In genomic region chr6:26575494-26575939, GRCh38 we compare ENCODE assay signal across 14 cellular contexts. TPM values are rescaled to one million over a fixed set of nuclear protein-coding genes. Genes with fewer than 3 reads are reported as not detected.
A peak's percentile ranks its signal among the peaks of the same experiment; 100 is the strongest.
DNase-seq lines count a peak whose midpoint lies in the region; ATAC-seq and TF ChIP-seq lines count a peak whose summit lies in the region.
"Had no signal": no experiment of that assay in that cellular context is flagged by ENCODE, and none has a peak within 500 bp of the region (broad histone marks: within the 10 kb centered on the region; RNA-seq: fewer than 3 reads in every experiment).

No MANE protein-coding gene starts in this region.

- H3K27ac ChIP-seq in HUES64 (ENCODE audit: low read depth, low read length) (no peak overlapping the region), iPS-18a (ENCODE audit: low read length) (no peak overlapping the region), heart left ventricle (no peak overlapping the region)
- H3K27ac ChIP-seq: coronary artery, gastrocnemius medialis, left ventricle myocardium inferior had no signal

- H3K9me3 Mint-ChIP-seq in WTC11 = peaks cover 13% of the 10 kb centered on the region

- H3K9ac ChIP-seq in HUES64 (ENCODE audit: low read depth, low read length) (no peak overlapping the region), iPS-18a (ENCODE audit: low read length) (no peak overlapping the region)
- H3K9ac ChIP-seq: SK-N-SH had no signal

- H3K4me1 Mint-ChIP-seq in WTC11 = peaks cover 12% of the 10 kb centered on the region

- intact Hi-C loops in heart left ventricle (cut with DNase I) = loop anchor here in 1 of 10 donors (10.0 kb wide), 1 partner anchor 1179 kb away; no protein-coding TSS in a partner anchor

- H3K4me1 ChIP-seq in HUES64 (ENCODE audit: insufficient read depth, low read length) (peaks cover 5% of the 10 kb centered on the region; the same call in 1 of the 2 replicates), iPS-18a (ENCODE audit: control insufficient read depth, low read depth, low read length) (peaks cover 3% of the 10 kb centered on the region), heart left ventricle (peaks cover 0 to 30% (median 4%) of the 10 kb centered on the region in 12 donors)

- TF ChIP-seq POLR2A in heart left ventricle (IDR thresholded peaks at IDR 0.05) = no peak

- H3K4me3 ChIP-seq in HUES64 (ENCODE audit: low read length) (peak overlapping the region; percentile 73), iPS-18a (ENCODE audit: low read length) (peak overlapping the region; percentile 90), heart left ventricle (no peak overlapping the region)
- H3K4me3 ChIP-seq: coronary artery, gastrocnemius medialis, left ventricle myocardium inferior had no signal

- WGBS in HUES64 = 26% methylated on average over 10 of the region's 10 CpGs
- 52 to 64% (median 55%) methylated on average over 10 of the region's 10 CpGs for WGBS in heart left ventricle, 4 donors

- peaks cover 21% of the 10 kb centered on the region for H3K27me3 Mint-ChIP-seq in WTC11 (ENCODE audit: low read depth)

- CTCF ChIA-PET in WTC11 (lab: Charles Lee) = interaction anchor here (1.1 to 7.6 kb wide), 4 partner anchors 19 to 234 kb away, joined by 3 to 181 read pairs (median 4); partner anchors contain the start of genes ABT1 and HMGN4

- H3K36me3 Mint-ChIP-seq in WTC11 = peaks cover 4% of the 10 kb centered on the region; the same call in 1 of the 2 replicates

- H3K27me3 ChIP-seq in HUES64 (ENCODE audit: insufficient read depth, low read length) (no peaks in the 10 kb centered on the region), iPS-18a (ENCODE audit: control insufficient read depth, insufficient read depth, low read length) (peaks cover 10% of the 10 kb centered on the region), heart left ventricle (peaks cover 0 to 8% (median 0%) of the 10 kb centered on the region in 9 donors)

- no peaks in the 10 kb centered on the region for H3K36me3 ChIP-seq in HUES64 (ENCODE audit: insufficient read depth, low read length)
- no peaks in the 10 kb centered on the region for H3K36me3 ChIP-seq in iPS-18a (ENCODE audit: control insufficient read depth, low read depth, low read length)
- H3K36me3 ChIP-seq in heart left ventricle = no peaks in the 10 kb centered on the region
- H3K36me3 ChIP-seq: gastrocnemius medialis, left ventricle myocardium inferior had no signal

- peak; percentile 77 for ATAC-seq in WTC11
- no peak for ATAC-seq in HG02852 (IDR thresholded peaks at IDR 0.05; ENCODE audit: unreplicated experiment)
- no peak for ATAC-seq in heart left ventricle
- ATAC-seq in SK-N-SH treated with all-trans-retinoic acid at 6 μM for 48 hours = no peak
- ATAC-seq: gastrocnemius medialis had no signal

- no peak overlapping the region for H3K27ac Mint-ChIP-seq in WTC11
- H3K27ac Mint-ChIP-seq: activated CD4-positive, alpha-beta T cell treated with anti-CD3 and anti-CD28 coated beads, Interleukin-2, amount 10 ng/mL, durations not matched to agents 7 days and 5 days had no signal

- peak overlapping the region; percentile 90 for H3K4me3 Mint-ChIP-seq in WTC11
- H3K4me3 Mint-ChIP-seq: activated CD4-positive, alpha-beta T cell treated with anti-CD3 and anti-CD28 coated beads, Interleukin-2, amount 10 ng/mL, durations not matched to agents 7 days and 5 days had no signal

- no peak for TF ChIP-seq CTCF in WTC11 (IDR thresholded peaks at IDR 0.05)
- TF ChIP-seq CTCF in heart left ventricle (IDR thresholded peaks at IDR 0.05) = no peak

- DNase-seq in EH (ENCODE audit: low read depth) (peak; percentile 33), WTC11 (ENCODE audit: low spot score) (peak; percentile 63), heart left ventricle (no peak)
- no peak for DNase-seq in activated CD4-positive, alpha-beta T cell treated with anti-CD3 and anti-CD28 coated beads for 1 hour
- DNase-seq: activated CD4-positive, alpha-beta T cell treated with anti-CD3 and anti-CD28 coated beads, Interleukin-2, amount 10 ng/mL, durations not matched to agents 7 days and 5 days; activated gamma-delta T cell treated with Interleukin-2 at 50 U/mL for 16 hours; gastrocnemius medialis; left ventricle myocardium inferior; SK-N-SH had no signal

- H3K9me3 ChIP-seq in HUES64 (ENCODE audit: insufficient read depth, low read depth, low read length) = peaks cover 5% of the 10 kb centered on the region; the same call in 1 of the 2 replicates
- H3K9me3 ChIP-seq in iPS-18a (ENCODE audit: control insufficient read depth, low read depth, low read length) = no peaks in the 10 kb centered on the region
- peaks cover 0 to 18% (median 8%) of the 10 kb centered on the region in 12 donors for H3K9me3 ChIP-seq in heart left ventricle

- POLR2A ChIA-PET in WTC11 (lab: Charles Lee) = interaction anchor here (0.6 kb wide), 1 partner anchor 234 kb away, joined by 4 read pairs; no protein-coding TSS in a partner anchor

TF ChIP-seq in WTC11, 78 proteins besides CTCF, POLR2A, EP300 and RAD21 (continues in another document):
- no peak for TF ChIP-seq SP1 (CRISPR knock-in tag; conservative IDR thresholded peaks at IDR 0.05)
- TF ChIP-seq ERG (CRISPR knock-in tag; IDR thresholded peaks at IDR 0.05) = no peak
- TF ChIP-seq ZBTB21 (CRISPR knock-in tag; IDR thresholded peaks at IDR 0.05; ENCODE audit: borderline replicate concordance) = no peak
- TF ChIP-seq HMGXB4 (CRISPR knock-in tag; IDR thresholded peaks at IDR 0.05) = peak; percentile 26; the same call in 1 of the 2 replicates
- TF ChIP-seq ETV6 (CRISPR knock-in tag; IDR thresholded peaks at IDR 0.05) = 0 out of 2 replicates have a peak, but pooled peaks have one; percentile 48

TF ChIP-seq in SK-N-SH treated with all-trans-retinoic acid at 6 μM for 48 hours, 23 proteins besides CTCF, POLR2A, EP300 and RAD21:
- no peak for TF ChIP-seq TOX (CRISPR knock-in tag; IDR thresholded peaks at IDR 0.05; ENCODE audit: borderline replicate concordance)
- no peak for TF ChIP-seq BACH2 (CRISPR knock-in tag; IDR thresholded peaks at IDR 0.05; ENCODE audit: borderline replicate concordance)
- TF ChIP-seq ZNF8 (CRISPR knock-in tag; IDR thresholded peaks at IDR 0.05) = no peak
- no peak for TF ChIP-seq ZC3H10 (CRISPR knock-in tag; IDR thresholded peaks at IDR 0.05)
- TF ChIP-seq POU6F1 (CRISPR knock-in tag; IDR thresholded peaks at IDR 0.05; ENCODE audit: borderline replicate concordance, low read depth) = no peak
- TF ChIP-seq ZNF565 (CRISPR knock-in tag; conservative IDR thresholded peaks at IDR 0.05; ENCODE audit: low read depth) = no peak
- TF ChIP-seq ZFP30 (CRISPR knock-in tag; IDR thresholded peaks at IDR 0.05) = no peak
- no peak for TF ChIP-seq ISL1 (CRISPR knock-in tag; IDR thresholded peaks at IDR 0.05)
- no peak for TF ChIP-seq TCF4 (CRISPR knock-in tag; IDR thresholded peaks at IDR 0.05; ENCODE audit: borderline replicate concordance)
- no peak for TF ChIP-seq RARB (CRISPR knock-in tag; IDR thresholded peaks at IDR 0.05)
- no peak for TF ChIP-seq ARNTL (CRISPR knock-in tag; IDR thresholded peaks at IDR 0.05; ENCODE audit: borderline replicate concordance, low read depth)
- TF ChIP-seq GLIS3 (CRISPR knock-in tag; IDR thresholded peaks at IDR 0.05) = no peak
- no peak for TF ChIP-seq TSHZ2 (CRISPR knock-in tag; IDR thresholded peaks at IDR 0.05)
- TF ChIP-seq ZNF70 (CRISPR knock-in tag; IDR thresholded peaks at IDR 0.05) = no peak

RNA-seq across cellular contexts. Expression of gene ABT1, which starts 21.2 kb away (rescaled TPM):
- polyA plus RNA-seq in HUES64 (2013, experiment 1 of 2) = 17.3 TPM
- polyA plus RNA-seq in HUES64 (2013, experiment 2 of 2) = 19.7 TPM
- total RNA-seq in WTC11 (2021) (21.0 to 22.1 TPM (median 21.6 TPM) in 3 replicates), heart left ventricle (10 to 100 TPM in 2 of 9 donors, 1 to 10 TPM in 7; 7.2 to 10.8 (median 8.2) TPM)
- 10 to 100 TPM in 1 of 2 donors, 1 to 10 TPM in 1; 7.1 to 12.0 TPM for polyA plus RNA-seq in heart left ventricle

RNA-seq across cellular contexts. Expression of gene HMGN4, which starts 37.4 kb away (rescaled TPM):
- 38.3 TPM for polyA plus RNA-seq in HUES64 (2013, experiment 1 of 2)
- polyA plus RNA-seq in HUES64 (2013, experiment 2 of 2) = 55.0 TPM
- 57.1 to 67.4 TPM (median 57.6 TPM) in 3 replicates for total RNA-seq in WTC11 (2021)
- 10 to 100 TPM; 22.4 to 34.7 (median 32.1) TPM for total RNA-seq in heart left ventricle
- 10 to 100 TPM in 1 of 2 donors, 1 to 10 TPM in 1; 5.8 to 52.8 TPM for polyA plus RNA-seq in heart left ventricle

Comparison
In these comparisons a context has a peak if more than half of its experiments do, and no peak if none do; other contexts are left out.
1. DNase-seq: peak in EH (single experiment) and WTC11 (single experiment); none in activated CD4-positive, alpha-beta T cell treated with anti-CD3 and anti-CD28 coated beads for 1 hour (single experiment) and heart left ventricle (0 of 5).
2. H3K4me3 ChIP-seq: peak in HUES64 (single experiment) and iPS-18a (single experiment); none in heart left ventricle (0 of 12).